In the genomic region with DNA sequence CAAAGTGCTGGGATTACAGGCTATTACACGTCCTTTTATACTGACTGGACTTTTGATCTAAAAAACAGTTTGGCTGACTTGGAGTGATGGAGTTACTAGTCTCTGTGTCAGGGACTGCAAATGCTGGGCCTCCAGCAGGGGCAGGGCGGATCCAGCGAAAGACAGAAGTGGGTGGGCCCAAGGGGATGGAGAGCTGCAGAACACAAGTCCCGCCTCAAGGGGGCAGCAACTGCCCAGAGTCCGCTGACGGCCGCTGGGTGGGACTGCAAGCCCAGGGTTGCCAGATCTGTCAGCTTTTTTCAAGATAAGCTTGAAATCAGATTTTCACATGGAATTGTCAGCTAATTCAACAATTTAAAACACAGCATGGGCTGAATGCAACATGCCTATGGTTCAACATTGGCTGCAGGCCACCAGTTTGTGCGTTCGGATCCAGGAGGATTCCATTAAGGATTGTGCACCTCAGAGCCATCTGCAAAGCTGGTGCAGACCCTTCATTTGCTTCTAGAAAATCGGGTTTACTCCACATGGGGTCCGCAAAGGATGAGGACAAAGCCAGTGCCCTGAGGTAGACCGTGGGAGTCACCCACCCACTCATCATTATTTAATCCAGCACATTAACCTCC, we compare ENCODE assay signal across 1 cellular context.
TF ChIP-seq lines count a peak whose summit lies in the region.

No MANE protein-coding gene starts in this region.

TF ChIP-seq in K562, 482 proteins besides CTCF, POLR2A, EP300 and RAD21 (continued from another document and continues in another):
- TF ChIP-seq ETS1 (conservative IDR thresholded peaks at IDR 0.05; ENCODE audit: control insufficient read depth, low read depth, low read length) (no peak; the same call in 1 of the 2 replicates), MYC (IDR thresholded peaks at IDR 0.05; ENCODE audit: low read depth, low read length) (peak; percentile 76), MYC (CRISPR knock-in tag; IDR thresholded peaks at IDR 0.05; ENCODE audit: borderline replicate concordance, low read depth) (no peak), CHD7 (IDR thresholded peaks at IDR 0.05; ENCODE audit: low read depth, low read length) (no peak), SNIP1 (IDR thresholded peaks at IDR 0.05; ENCODE audit: low read depth) (no peak), TAL1 (IDR thresholded peaks at IDR 0.05) (no peak), MEF2A (IDR thresholded peaks at IDR 0.05; ENCODE audit: control insufficient read depth, low read depth, low read length) (no peak), ERF (CRISPR knock-in tag; IDR thresholded peaks at IDR 0.05) (0 out of 2 replicates have a peak, but pooled peaks have one; percentile 60), ZNF239 (CRISPR knock-in tag; IDR thresholded peaks at IDR 0.05) (peak; percentile 32; the same call in 1 of the 2 replicates), ZNF830 (CRISPR knock-in tag; IDR thresholded peaks at IDR 0.05) (no peak), KLF13 (tag; IDR thresholded peaks at IDR 0.05; ENCODE audit: borderline replicate concordance, low read depth) (peak; percentile 96), TCF15 (CRISPR knock-in tag; IDR thresholded peaks at IDR 0.05) (0 out of 2 replicates have a peak, but pooled peaks have one; percentile 35), LARP7 (IDR thresholded peaks at IDR 0.05) (no peak), TAF7 (tag; IDR thresholded peaks at IDR 0.05) (no peak), HMBOX1 (IDR thresholded peaks at IDR 0.05) (peak; percentile 65; the same call in 1 of the 2 replicates), FIP1L1 (IDR thresholded peaks at IDR 0.05; ENCODE audit: low read depth, low read length, poor library complexity, severe bottlenecking) (no peak), BRF2 (IDR thresholded peaks at IDR 0.05; ENCODE audit: borderline replicate concordance, insufficient read depth, insufficient read length) (no peak), LCOR (CRISPR knock-in tag; IDR thresholded peaks at IDR 0.05) (no peak), ZNF184 (CRISPR knock-in tag; IDR thresholded peaks at IDR 0.05) (no peak), ZFP30 (CRISPR knock-in tag; IDR thresholded peaks at IDR 0.05; ENCODE audit: borderline replicate concordance) (no peak), ZC3H8 (IDR thresholded peaks at IDR 0.05) (no peak), PTTG1 (tag; IDR thresholded peaks at IDR 0.05; ENCODE audit: low read depth) (no peak), ARID3A (IDR thresholded peaks at IDR 0.05; ENCODE audit: borderline replicate concordance, low read depth, low read length) (peak; percentile 71; the same call in 1 of the 2 replicates), MXI1 (IDR thresholded peaks at IDR 0.05; ENCODE audit: low read depth, low read length) (no peak), ZBTB8A (IDR thresholded peaks at IDR 0.05; ENCODE audit: partially characterized antibody) (no peak), ZNF766 (CRISPR knock-in tag; conservative IDR thresholded peaks at IDR 0.05) (no peak), ZZZ3 (IDR thresholded peaks at IDR 0.05) (peak; percentile 55; the same call in 1 of the 2 replicates), MED1 (CRISPR knock-in tag; IDR thresholded peaks at IDR 0.05; ENCODE audit: borderline replicate concordance) (no peak), ZNF133 (CRISPR knock-in tag; IDR thresholded peaks at IDR 0.05) (no peak), NFE2L1 (tag; IDR thresholded peaks at IDR 0.05; ENCODE audit: borderline replicate concordance, low read depth) (no peak), RBM14 (IDR thresholded peaks at IDR 0.05; ENCODE audit: borderline replicate concordance, insufficient read depth, low read depth, low read length) (no peak), NFE2 (IDR thresholded peaks at IDR 0.05; ENCODE audit: low read depth) (no peak), MCM5 (IDR thresholded peaks at IDR 0.05; ENCODE audit: low read depth) (no peak)
- TF ChIP-seq, protein P1, sequence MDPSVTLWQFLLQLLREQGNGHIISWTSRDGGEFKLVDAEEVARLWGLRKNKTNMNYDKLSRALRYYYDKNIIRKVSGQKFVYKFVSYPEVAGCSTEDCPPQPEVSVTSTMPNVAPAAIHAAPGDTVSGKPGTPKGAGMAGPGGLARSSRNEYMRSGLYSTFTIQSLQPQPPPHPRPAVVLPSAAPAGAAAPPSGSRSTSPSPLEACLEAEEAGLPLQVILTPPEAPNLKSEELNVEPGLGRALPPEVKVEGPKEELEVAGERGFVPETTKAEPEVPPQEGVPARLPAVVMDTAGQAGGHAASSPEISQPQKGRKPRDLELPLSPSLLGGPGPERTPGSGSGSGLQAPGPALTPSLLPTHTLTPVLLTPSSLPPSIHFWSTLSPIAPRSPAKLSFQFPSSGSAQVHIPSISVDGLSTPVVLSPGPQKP (CRISPR knock-in tag; IDR thresholded peaks at IDR 0.05) = no peak
